Comparison of ENCODE assay signal across 15 cellular contexts in genomic region chr1:33119532-33120217, GRCh38. TPM values are rescaled to one million over a fixed set of nuclear protein-coding genes. Genes with fewer than 3 reads are reported as not detected.
DNase-seq lines count a peak whose midpoint lies in the region; ATAC-seq, FAIRE-seq and TF ChIP-seq lines count a peak whose summit lies in the region.
"Had no signal": no experiment of that assay in that cellular context is flagged by ENCODE, and none has a peak within 500 bp of the region (broad histone marks: within the 10 kb centered on the region; RNA-seq: fewer than 3 reads in every experiment).

No MANE protein-coding gene starts in this region.

- H3K27ac ChIP-seq in H9 (ENCODE audit: insufficient read length, low read depth, low read length) (no peak overlapping the region), astrocyte (ENCODE audit: low read depth, low read length) (no peak overlapping the region)
- H3K27ac ChIP-seq: suprapubic skin had no signal

- H3K9ac ChIP-seq in H9 (ENCODE audit: extremely low read depth, insufficient read length, low read length) (no peak overlapping the region), astrocyte (ENCODE audit: low read length) (no peak overlapping the region)

- no peak overlapping the region; a peak in 1 of 7 replicates for H3K27ac Mint-ChIP-seq in H9
- H3K27ac Mint-ChIP-seq in astrocyte (ENCODE audit: unreplicated experiment): peak overlapping the region; percentile 36

- H3K23ac ChIP-seq in H9 (ENCODE audit: insufficient read length, low read depth, low read length): no peak overlapping the region

- H3K4me2 ChIP-seq in H9 (ENCODE audit: insufficient read depth, insufficient read length, low read length) (no peak overlapping the region), astrocyte (ENCODE audit: low read length) (no peak overlapping the region)

- H3K79me2 ChIP-seq in H9 (ENCODE audit: insufficient read depth, low read length) (no peaks in the 10 kb centered on the region), astrocyte (ENCODE audit: insufficient read depth, low read length) (no peaks in the 10 kb centered on the region)

- WGBS in H9 (ENCODE audit: extremely low coverage, insufficient read length, low lambda C conversion rate): no CpG with 5 or more reads among the region's 16 CpGs

- peak overlapping the region; percentile 12; the same call in 1 of the 2 replicates for H3K14ac ChIP-seq in H9 (ENCODE audit: insufficient read depth, low read length)

- FAIRE-seq in astrocyte (lab: Jason Lieb, UNC) (no peak), frontal cortex (lab: Jason Lieb, UNC) (no peak)
- FAIRE-seq: GM19239 had no signal

- H3K18ac ChIP-seq in H9 (ENCODE audit: insufficient read length, low read depth, low read length): no peak overlapping the region

- H2BK5ac ChIP-seq in H9 (ENCODE audit: insufficient read length, low read length): no peak overlapping the region

- H3K9me3 ChIP-seq in H9 (ENCODE audit: control insufficient read depth, low read depth, low read length) (no peaks in the 10 kb centered on the region), astrocyte (ENCODE audit: insufficient read depth, low read depth, low read length) (no peaks in the 10 kb centered on the region)
- H3K9me3 ChIP-seq: suprapubic skin had no signal

- peak; percentile 9 for TF ChIP-seq CTCF in GM12865 (IDR thresholded peaks at IDR 0.05; ENCODE audit: insufficient read depth, low read depth, low read length, missing control alignments)
- peak; percentile 58 for TF ChIP-seq CTCF in H9 (conservative IDR thresholded peaks at IDR 0.05)
- TF ChIP-seq CTCF in astrocyte (IDR thresholded peaks at IDR 0.05; ENCODE audit: insufficient read depth, low read depth, low read length): no peak

- no peak overlapping the region for H3T11ph ChIP-seq in H9 (ENCODE audit: low read length)

- DNase-seq in GM12865 (ENCODE audit: low read depth): peak; percentile 27
- DNase-seq in H9: peak; percentile 88
- no peak for DNase-seq in astrocyte (ENCODE audit: low read depth)
- DNase-seq in left kidney (ENCODE audit: low read depth, low spot score): peak; percentile 52
- DNase-seq in frontal cortex (ENCODE audit: low spot score in 2 of 2): no peak
- no peak for DNase-seq in NCI-H1417 (lab: John Stamatoyannopoulos, UW)
- no peak for DNase-seq in NK-92 (lab: John Stamatoyannopoulos, UW; ENCODE audit: unreplicated experiment)
- DNase-seq: activated naive CD4-positive, alpha-beta T cell treated with anti-CD3 and anti-CD28 coated beads, Interleukin-2, amount 50 U/mL, for 16 hours; HCEC 1CT; islet precursor cell; NCI-H2081 treated with DMSO at 0.1 percent for 48 hours had no signal

- no peaks in the 10 kb centered on the region for H3K23me2 ChIP-seq in H9 (ENCODE audit: insufficient read length, low read depth, low read length, poor library complexity, severe bottlenecking)

- no peak overlapping the region for H2AFZ ChIP-seq in H9 (ENCODE audit: low read length)
- no peak overlapping the region for H2AFZ ChIP-seq in astrocyte (ENCODE audit: low read depth, low read length)

- no peaks in the 10 kb centered on the region for H3K79me1 ChIP-seq in H9 (ENCODE audit: insufficient read depth, low read depth, low read length, poor library complexity, severe bottlenecking)

- no peaks in the 10 kb centered on the region for H4K20me1 ChIP-seq in H9 (ENCODE audit: control insufficient read depth, insufficient read depth, insufficient read length)
- H4K20me1 ChIP-seq in astrocyte (ENCODE audit: insufficient read depth, low read length): no peaks in the 10 kb centered on the region

- H3K56ac ChIP-seq in H9 (ENCODE audit: insufficient read length, low read depth, low read length): no peak overlapping the region

- H3K27me3 Mint-ChIP-seq in H9 (ENCODE audit: low read depth): peaks cover 44% of the 10 kb centered on the region
- H3K27me3 Mint-ChIP-seq in astrocyte (ENCODE audit: low read depth, unreplicated experiment): peaks cover 18% of the 10 kb centered on the region

- no peak overlapping the region for H4K5ac ChIP-seq in H9 (ENCODE audit: insufficient read length, low read depth, low read length)

- H2BK15ac ChIP-seq in H9 (ENCODE audit: low read depth, low read length): no peak overlapping the region

- H3K9me3 Mint-ChIP-seq in H9 (no peaks in the 10 kb centered on the region), astrocyte (ENCODE audit: unreplicated experiment) (peaks cover 2% of the 10 kb centered on the region)
- H3K9me3 Mint-ChIP-seq: T-helper 2 cell treated with Interferon-gamma antibody and Interleukin-4, amounts not matched to agents 5 μg/mL and 100 μg/mL, for 36 hours had no signal

- H2BK120ac ChIP-seq in H9 (ENCODE audit: low read depth, low read length, poor library complexity, severe bottlenecking): no peak overlapping the region

- H3K36me3 ChIP-seq in astrocyte (ENCODE audit: insufficient read depth, low read length): no peaks in the 10 kb centered on the region
- H3K36me3 ChIP-seq: suprapubic skin had no signal

- no peak overlapping the region for H3K4me3 ChIP-seq in GM12865 (ENCODE audit: low read depth, low read length)
- H3K4me3 ChIP-seq in astrocyte (ENCODE audit: insufficient read depth, low read depth, low read length): no peak overlapping the region
- H3K4me3 ChIP-seq: suprapubic skin had no signal

- no peak for ATAC-seq in HG02642 (IDR thresholded peaks at IDR 0.05; ENCODE audit: poor library complexity, unreplicated experiment)

- no peak overlapping the region for H4K91ac ChIP-seq in H9 (ENCODE audit: insufficient read length, low read depth, low read length)

- no peak overlapping the region for H2AK5ac ChIP-seq in H9 (ENCODE audit: insufficient read length, low read length)

- H3K27me3 ChIP-seq in H9 (ENCODE audit: insufficient read depth, low read length) (no peaks in the 10 kb centered on the region; the same call in 1 of the 2 replicates), astrocyte (ENCODE audit: insufficient read depth, low read length) (no peaks in the 10 kb centered on the region)
- H3K27me3 ChIP-seq: suprapubic skin had no signal

- H3K4me3 Mint-ChIP-seq in H9 (no peak overlapping the region), astrocyte (ENCODE audit: unreplicated experiment) (no peak overlapping the region)
- H3K4me3 Mint-ChIP-seq: T-helper 2 cell treated with Interferon-gamma antibody and Interleukin-4, amounts not matched to agents 5 μg/mL and 100 μg/mL, for 36 hours had no signal

- H3K36me3 Mint-ChIP-seq in H9 (ENCODE audit: insufficient read depth in 1 of 3, low read depth in 3 of 3) (no peaks in the 10 kb centered on the region; a peak in 1 of 7 replicates), astrocyte (ENCODE audit: low read depth, unreplicated experiment) (peaks cover 9% of the 10 kb centered on the region)

- no peak overlapping the region for H3K4ac ChIP-seq in H9 (ENCODE audit: low read depth, low read length)

- H2BK12ac ChIP-seq in H9 (ENCODE audit: insufficient read length, low read depth, low read length): no peak overlapping the region

- H3K4me1 Mint-ChIP-seq in H9: peaks cover 3 to 10% of the 10 kb centered on the region in 2 experiments; a peak in 2 of 4 replicates
- peaks cover 7% of the 10 kb centered on the region for H3K4me1 Mint-ChIP-seq in astrocyte (ENCODE audit: low read depth, unreplicated experiment)

- H4K8ac ChIP-seq in H9 (replicated peaks; ENCODE audit: insufficient read length, low read depth, low read length): no peak overlapping the region

- H3K4me1 ChIP-seq in H9 (ENCODE audit: insufficient read depth, low read length) (no peaks in the 10 kb centered on the region), astrocyte (ENCODE audit: insufficient read depth, low read length) (no peaks in the 10 kb centered on the region)

- H2BK20ac ChIP-seq in H9 (ENCODE audit: low read depth, low read length, poor library complexity, severe bottlenecking): no peak overlapping the region

RNA-seq across cellular contexts. Expression of gene AZIN2, which starts 38.7 kb away (rescaled TPM):
- total RNA-seq in H9 (2021) (0.39 and 0.50 TPM in 2 replicates), astrocyte (10.1 and 15.6 TPM in 2 replicates), frontal cortex (11.8 TPM)

Comparison
In these comparisons a context has a peak if more than half of its experiments do, and no peak if none do; other contexts are left out.
1. DNase-seq: peak in GM12865 (single experiment), H9 (single experiment) and left kidney (single experiment); none in astrocyte (single experiment), frontal cortex (0 of 2), NCI-H1417 (0 of 3) and NK-92 (single experiment).